Comparison of ENCODE assay signal across 14 cellular contexts in genomic region chr1:59670662-59671061, GRCh38.
DNase-seq lines count a peak whose midpoint lies in the region; ATAC-seq, FAIRE-seq and TF ChIP-seq lines count a peak whose summit lies in the region.
"Had no signal": no experiment of that assay in that cellular context is flagged by ENCODE, and none has a peak within 500 bp of the region (broad histone marks: within the 10 kb centered on the region; RNA-seq: fewer than 3 reads in every experiment).

No MANE protein-coding gene starts in this region.

- H3K27me3 Mint-ChIP-seq in HFFc6 (ENCODE audit: insufficient read depth): no peaks in the 10 kb centered on the region; the same call in 1 of the 2 replicates
- H3K27me3 Mint-ChIP-seq: activated CD4-positive, alpha-beta T cell treated with anti-CD3 and anti-CD28 coated beads, Interleukin-2, amount 10 ng/mL, durations not matched to agents 7 days and 5 days; stimulated activated naive CD8-positive, alpha-beta T cell treated with anti-CD3 and anti-CD28 coated beads, Interleukin-15, amount 100 ng/mL, for 72 hours had no signal

- peaks cover 36% of the 10 kb centered on the region for H3K9me3 Mint-ChIP-seq in HFFc6
- H3K9me3 Mint-ChIP-seq: activated CD4-positive, alpha-beta T cell treated with anti-CD3 and anti-CD28 coated beads, Interleukin-2, amount 10 ng/mL, durations not matched to agents 7 days and 5 days; activated naive CD4-positive, alpha-beta T cell treated with anti-CD3 and anti-CD28 coated beads for 36 hours; stimulated activated naive CD8-positive, alpha-beta T cell treated with anti-CD3 and anti-CD28 coated beads, Interleukin-15, amount 100 ng/mL, for 72 hours had no signal

- H3K79me2 ChIP-seq in GM12878 (ENCODE audit: control insufficient read depth, insufficient read depth, low read length): no peaks in the 10 kb centered on the region

- no TSS peak for BruUV-seq in GM12878 (replicated peaks; lab: Mats Ljungman, UMichigan)

- in situ Hi-C loops in GM12878 (cut with MboI): no loop called here

- H3K27ac Mint-ChIP-seq in HFFc6: peak overlapping the region; percentile 87
- H3K27ac Mint-ChIP-seq: activated CD4-positive, alpha-beta T cell treated with anti-CD3 and anti-CD28 coated beads, Interleukin-2, amount 10 ng/mL, durations not matched to agents 7 days and 5 days; activated naive CD4-positive, alpha-beta T cell treated with anti-CD3 and anti-CD28 coated beads for 36 hours had no signal

- TF ChIP-seq EP300 in GM12878 (IDR thresholded peaks at IDR 0.05; ENCODE audit: borderline replicate concordance in 1 of 2, control insufficient read depth in 1 of 2, low read depth in 2 of 2, low read length in 2 of 2): no peak

- H3K4me1 ChIP-seq in GM12878 (ENCODE audit: control insufficient read depth, insufficient read depth, low read length): no peaks in the 10 kb centered on the region; the same call in 1 of the 2 replicates
- H3K4me1 ChIP-seq in skeletal muscle tissue (ENCODE audit: control insufficient read depth in 3 of 3, insufficient read depth in 3 of 3, low read length in 3 of 3): peaks cover 14 to 32% (median 30%) of the 10 kb centered on the region in 3 donors

- H3K9ac ChIP-seq in GM12878 (ENCODE audit: control insufficient read depth, insufficient read depth, low read length) (no peak overlapping the region), skeletal muscle tissue (ENCODE audit: low read depth in 1 of 3, low read length in 3 of 3) (no peak overlapping the region)

- H3K4me3 Mint-ChIP-seq in HFFc6: peak overlapping the region; percentile 73
- H3K4me3 Mint-ChIP-seq: activated CD4-positive, alpha-beta T cell treated with anti-CD3 and anti-CD28 coated beads, Interleukin-2, amount 10 ng/mL, durations not matched to agents 7 days and 5 days; activated naive CD4-positive, alpha-beta T cell treated with anti-CD3 and anti-CD28 coated beads for 36 hours; stimulated activated naive CD8-positive, alpha-beta T cell treated with anti-CD3 and anti-CD28 coated beads, Interleukin-15, amount 100 ng/mL, for 72 hours had no signal

- no peak overlapping the region for H2AFZ ChIP-seq in GM12878 (ENCODE audit: control insufficient read depth, low read depth, low read length)

- H3K4me1 Mint-ChIP-seq in HFFc6 (ENCODE audit: low read depth): peaks cover 45% of the 10 kb centered on the region

- H3K27ac ChIP-seq in GM12878 (ENCODE audit: control insufficient read depth, insufficient read depth): no peak overlapping the region
- peak overlapping the region; percentile 56 for H3K27ac ChIP-seq in layer of hippocampus (ENCODE audit: low read depth, low read length)
- peak overlapping the region; percentile 48 for H3K27ac ChIP-seq in skeletal muscle tissue (ENCODE audit: low read depth, low read length)
- H3K27ac ChIP-seq: neutrophil had no signal

- RAD21 ChIA-PET in GM12878 (lab: Charles Lee; ENCODE audit: unreplicated experiment): no interaction called here

- CTCF ChIA-PET in GM12878 (lab: Yijun Ruan, JAX): interaction anchor here (0.8 to 1.0 kb wide), 2 partner anchors 12 to 28 kb away, joined by 3 to 4 read pairs; no protein-coding TSS in a partner anchor

- H3K27me3 ChIP-seq in GM12878 (replicated peaks in 1 of 2; ENCODE audit: control insufficient read depth in 2 of 2, insufficient read depth in 2 of 2, low read length in 1 of 2) (no peaks in the 10 kb centered on the region), layer of hippocampus (ENCODE audit: control insufficient read depth, insufficient read depth, low read length) (no peaks in the 10 kb centered on the region), skeletal muscle tissue (ENCODE audit: control insufficient read depth in 3 of 3, insufficient read depth in 3 of 3, low read length in 3 of 3) (no peaks in the 10 kb centered on the region)
- H3K27me3 ChIP-seq: brain microvascular endothelial cell, neutrophil had no signal

- intact Hi-C loops in GM12878 (cut with micrococcal nuclease; ENCODE audit: unreplicated experiment): no loop called here

- H3K36me3 ChIP-seq in GM12878 (ENCODE audit: control insufficient read depth in 2 of 2, insufficient read depth in 2 of 2, low read length in 1 of 2) (no peaks in the 10 kb centered on the region), skeletal muscle tissue (ENCODE audit: control insufficient read depth in 3 of 3, insufficient read depth in 3 of 3, low read length in 3 of 3) (peaks cover 0 to 2% (median 0%) of the 10 kb centered on the region in 3 donors)
- H3K36me3 ChIP-seq: brain microvascular endothelial cell, neutrophil had no signal

- 43% methylated on average over 1 of the region's 1 CpG for WGBS in GM12878 (ENCODE audit: insufficient coverage, insufficient replicate concordance, low lambda C conversion rate, missing lambda C conversion rate)

- H3K9me3 ChIP-seq in GM12878 (replicated peaks; ENCODE audit: control insufficient read depth, insufficient read depth, low read length): no peaks in the 10 kb centered on the region
- H3K9me3 ChIP-seq in skeletal muscle tissue (ENCODE audit: control insufficient read depth in 3 of 3, low read length in 3 of 3): no peaks in the 10 kb centered on the region
- H3K9me3 ChIP-seq: neutrophil had no signal

- H3K4me2 ChIP-seq in GM12878 (ENCODE audit: control insufficient read depth, insufficient read depth): no peak overlapping the region

- POLR2A ChIA-PET in GM12878 (lab: Charles Lee): no interaction called here

- ATAC-seq in GM12878 (no peak; the same call in 2 of the 3 replicates), SK-N-SH treated with all-trans-retinoic acid at 6 μM for 48 hours (no peak; the same call in 2 of the 3 replicates), left lobe of liver (no peak), HG02571 (IDR thresholded peaks at IDR 0.05; ENCODE audit: unreplicated experiment) (no peak), HG03432 (IDR thresholded peaks at IDR 0.05; ENCODE audit: unreplicated experiment) (no peak)
- ATAC-seq: stimulated activated naive CD8-positive, alpha-beta T cell treated with anti-CD3 and anti-CD28 coated beads, Interleukin-15, amount 100 ng/mL, for 72 hours had no signal

- TF ChIP-seq CTCF in HFFc6 (IDR thresholded peaks at IDR 0.05) (no peak), GM12878 (IDR thresholded peaks at IDR 0.05 in 2 of 3, conservative IDR thresholded peaks at IDR 0.05 in 1 of 3; ENCODE audit: control insufficient read depth in 2 of 3, extremely low read depth in 1 of 3, insufficient read depth in 1 of 3, low read depth in 3 of 3, low read length in 3 of 3) (no peak)

- SMC1A ChIA-PET in GM12878 (lab: Charles Lee; ENCODE audit: uncharacterized antibody, unreplicated experiment): interaction anchor here (0.7 kb wide), 1 partner anchor 115 kb away, joined by 3 read pairs; no protein-coding TSS in a partner anchor

- no peak overlapping the region for H3K4me3 ChIP-seq in GM12878
- no peak overlapping the region for H3K4me3 ChIP-seq in skeletal muscle tissue (ENCODE audit: low read length in 3 of 3)

- peaks cover 41% of the 10 kb centered on the region for H3K36me3 Mint-ChIP-seq in HFFc6 (ENCODE audit: low read depth)

- no peak for TF ChIP-seq POLR2A in GM12878 (IDR thresholded peaks at IDR 0.05; ENCODE audit: low read depth, low read length)

- no peak for TF ChIP-seq RAD21 in GM12878 (IDR thresholded peaks at IDR 0.05; ENCODE audit: insufficient read depth, low read depth, low read length)

- H4K20me1 ChIP-seq in GM12878 (ENCODE audit: control insufficient read depth, insufficient read depth): no peaks in the 10 kb centered on the region

- FAIRE-seq in GM12878 (lab: Jason Lieb, UNC): no peak

- DNase-seq in HFFc6: no peak
- no peak for DNase-seq in GM12878 (ENCODE audit: low read depth, low spot score)
- no peak for DNase-seq in left lobe of liver (ENCODE audit: low spot score)
- DNase-seq: activated CD4-positive, alpha-beta T cell treated with anti-CD3 and anti-CD28 coated beads, Interleukin-2, amount 10 ng/mL, durations not matched to agents 7 days and 5 days; activated naive CD4-positive, alpha-beta T cell treated with anti-CD3 and anti-CD28 coated beads for 36 hours; brain microvascular endothelial cell; NCI-H146; stimulated activated naive CD8-positive, alpha-beta T cell treated with anti-CD3 and anti-CD28 coated beads, Interleukin-15, amount 100 ng/mL, for 72 hours had no signal

TF ChIP-seq in GM12878, 131 proteins besides CTCF, POLR2A, EP300 and RAD21:
- TF ChIP-seq KDM1A (IDR thresholded peaks at IDR 0.05; ENCODE audit: borderline replicate concordance): no peak
- TF ChIP-seq ZNF384 (IDR thresholded peaks at IDR 0.05; ENCODE audit: borderline replicate concordance, low read depth, low read length): no peak
- no peak for TF ChIP-seq ASH2L (IDR thresholded peaks at IDR 0.05; ENCODE audit: borderline replicate concordance, low read depth)
- peak; percentile 57; the same call in 1 of the 2 replicates for TF ChIP-seq ZNF24 (IDR thresholded peaks at IDR 0.05)

TF ChIP-seq in SK-N-SH treated with all-trans-retinoic acid at 6 μM for 48 hours, 23 proteins besides CTCF, POLR2A, EP300 and RAD21 (continues in another document):
- TF ChIP-seq ZFP30 (CRISPR knock-in tag; IDR thresholded peaks at IDR 0.05) (no peak), ESRRG (CRISPR knock-in tag; IDR thresholded peaks at IDR 0.05) (no peak), ZNF8 (CRISPR knock-in tag; IDR thresholded peaks at IDR 0.05) (no peak), PPARA (CRISPR knock-in tag; IDR thresholded peaks at IDR 0.05; ENCODE audit: borderline replicate concordance) (no peak), ZFP3 (CRISPR knock-in tag; IDR thresholded peaks at IDR 0.05) (no peak)
- TF ChIP-seq, protein P1, sequence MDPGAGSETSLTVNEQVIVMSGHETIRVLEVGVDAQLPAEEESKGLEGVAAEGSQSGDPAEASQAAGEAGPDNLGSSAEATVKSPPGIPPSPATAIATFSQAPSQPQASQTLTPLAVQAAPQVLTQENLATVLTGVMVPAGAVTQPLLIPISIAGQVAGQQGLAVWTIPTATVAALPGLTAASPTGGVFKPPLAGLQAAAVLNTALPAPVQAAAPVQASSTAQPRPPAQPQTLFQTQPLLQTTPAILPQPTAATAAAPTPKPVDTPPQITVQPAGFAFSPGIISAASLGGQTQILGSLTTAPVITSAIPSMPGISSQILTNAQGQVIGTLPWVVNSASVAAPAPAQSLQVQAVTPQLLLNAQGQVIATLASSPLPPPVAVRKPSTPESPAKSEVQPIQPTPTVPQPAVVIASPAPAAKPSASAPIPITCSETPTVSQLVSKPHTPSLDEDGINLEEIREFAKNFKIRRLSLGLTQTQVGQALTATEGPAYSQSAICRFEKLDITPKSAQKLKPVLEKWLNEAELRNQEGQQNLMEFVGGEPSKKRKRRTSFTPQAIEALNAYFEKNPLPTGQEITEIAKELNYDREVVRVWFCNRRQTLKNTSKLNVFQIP (CRISPR knock-in tag; IDR thresholded peaks at IDR 0.05; ENCODE audit: borderline replicate concordance, low read depth): no peak
